ENCODE assay signal across 9 cellular contexts in the genomic region with DNA sequence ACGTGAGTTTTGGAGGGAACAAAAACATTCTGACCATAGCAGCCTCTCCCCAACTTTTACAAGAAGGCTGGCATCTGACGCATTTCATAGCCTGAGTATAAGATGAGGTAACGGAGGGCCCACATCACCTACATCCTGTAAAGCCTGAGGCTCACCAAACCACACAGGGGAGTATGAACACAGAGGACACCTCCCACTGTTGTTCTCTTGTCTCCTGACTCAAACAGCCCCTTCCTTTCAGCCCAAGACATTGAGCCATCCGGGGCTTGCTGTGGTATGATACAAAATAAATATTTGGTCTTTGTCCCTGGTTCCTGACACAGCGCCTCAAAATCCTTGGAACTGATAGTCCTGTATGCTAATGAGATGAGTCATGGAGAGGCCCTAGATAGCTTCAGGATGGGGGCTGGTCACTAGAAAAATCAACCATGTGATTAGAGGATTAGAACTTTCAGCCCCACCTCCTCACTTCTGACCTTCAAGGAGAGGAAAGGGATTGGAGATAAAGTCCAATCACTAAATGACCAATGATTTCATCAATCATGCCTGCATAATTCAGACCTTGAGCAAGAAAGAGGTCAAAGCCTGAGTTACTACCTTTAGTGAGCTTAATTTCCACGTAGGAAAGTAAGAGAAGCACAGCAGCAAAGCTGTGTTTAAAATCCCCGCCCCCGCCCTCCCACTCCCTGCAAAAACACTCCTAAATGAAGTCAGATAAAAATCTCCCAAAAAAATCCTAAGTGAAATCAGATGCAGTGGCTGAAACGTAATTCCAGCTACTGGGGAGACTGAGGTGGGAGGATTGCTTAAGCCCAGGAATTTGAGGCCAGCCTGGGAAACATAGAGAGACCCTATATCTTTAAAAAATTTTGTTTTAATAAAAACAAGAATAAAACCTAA.
DNase-seq lines count a peak whose midpoint lies in the region; ATAC-seq and TF ChIP-seq lines count a peak whose summit lies in the region.
"Had no signal": no experiment of that assay in that cellular context is flagged by ENCODE, and none has a peak within 500 bp of the region (broad histone marks: within the 10 kb centered on the region; RNA-seq: fewer than 3 reads in every experiment).

No MANE protein-coding gene starts in this region.

- peak overlapping the region; percentile 79 to 92 (median 89) for H3K27ac Mint-ChIP-seq in CD14-positive monocyte
- peak overlapping the region; percentile 89 for H3K27ac Mint-ChIP-seq in activated naive CD8-positive, alpha-beta T cell treated with anti-CD3 and anti-CD28 coated beads, Interleukin-2, amount 50 U/mL, for 24 hours

- DNase-seq in CD14-positive monocyte (ENCODE audit: low spot score) (no peak), NB4 (ENCODE audit: low read depth) (peak; percentile 87), iPS-NIHi11 (ENCODE audit: low spot score) (no peak), GM20000 (ENCODE audit: low spot score) (no peak)
- DNase-seq in activated naive CD8-positive, alpha-beta T cell treated with anti-CD3 and anti-CD28 coated beads, Interleukin-2, amount 50 U/mL, for 24 hours = peak; percentile 49

- peaks cover 0 to 4% (median 1%) of the 10 kb centered on the region in 7 donors for H3K9me3 Mint-ChIP-seq in CD14-positive monocyte
- no peaks in the 10 kb centered on the region for H3K9me3 Mint-ChIP-seq in activated naive CD8-positive, alpha-beta T cell treated with anti-CD3 and anti-CD28 coated beads, Interleukin-2, amount 50 U/mL, for 24 hours

- peaks cover 67% of the 10 kb centered on the region for H3K4me1 Mint-ChIP-seq in CD14-positive monocyte
- peaks cover 46% of the 10 kb centered on the region for H3K4me1 Mint-ChIP-seq in activated naive CD8-positive, alpha-beta T cell treated with anti-CD3 and anti-CD28 coated beads, Interleukin-2, amount 50 U/mL, for 24 hours

- H3K27me3 ChIP-seq in muscle layer of duodenum (ENCODE audit: low read depth, low read length) = no peaks in the 10 kb centered on the region

- peaks cover 0 to 5% of the 10 kb centered on the region in 2 donors for H3K4me1 ChIP-seq in muscle layer of duodenum (ENCODE audit: control insufficient read depth in 1 of 2, insufficient read depth in 2 of 2, low read length in 2 of 2)

- peak overlapping the region; percentile 25 for H3K27ac ChIP-seq in muscle layer of duodenum (ENCODE audit: low read length)

- ATAC-seq in activated naive CD8-positive, alpha-beta T cell treated with anti-CD3 and anti-CD28 coated beads, Interleukin-2, amount 50 U/mL, for 24 hours = peak; percentile 89
- ATAC-seq in GM19467 (IDR thresholded peaks at IDR 0.05; ENCODE audit: unreplicated experiment) = no peak
- ATAC-seq in HG03039 (IDR thresholded peaks at IDR 0.05; ENCODE audit: unreplicated experiment) = no peak

- H3K27me3 Mint-ChIP-seq in CD14-positive monocyte (ENCODE audit: low read depth in 3 of 3) = peaks cover 0 to 4% (median under 1%) of the 10 kb centered on the region in 3 donors
- H3K27me3 Mint-ChIP-seq in activated naive CD8-positive, alpha-beta T cell treated with anti-CD3 and anti-CD28 coated beads, Interleukin-2, amount 50 U/mL, for 24 hours = no peaks in the 10 kb centered on the region

- TF ChIP-seq CTCF in CD14-positive monocyte (IDR thresholded peaks at IDR 0.05) (no peak), NB4 (IDR thresholded peaks at IDR 0.05; ENCODE audit: low read depth, low read length) (no peak), GM20000 (IDR thresholded peaks at IDR 0.05; ENCODE audit: extremely low read depth, missing control alignments) (no peak)

- H3K9me3 ChIP-seq in muscle layer of duodenum (ENCODE audit: control insufficient read depth in 1 of 2, low read length in 2 of 2) = peaks cover 0 to 1% of the 10 kb centered on the region in 2 donors

- intact Hi-C loops in CD14-positive monocyte (cut with micrococcal nuclease) = loop anchor here (10.0 kb wide), 2 partner anchors 181 to 271 kb away; a partner anchor contains a TSS

- no peaks in the 10 kb centered on the region for H3K36me3 Mint-ChIP-seq in CD14-positive monocyte
- H3K36me3 Mint-ChIP-seq in activated naive CD8-positive, alpha-beta T cell treated with anti-CD3 and anti-CD28 coated beads, Interleukin-2, amount 50 U/mL, for 24 hours (ENCODE audit: low read depth) = no peaks in the 10 kb centered on the region

- H3K4me3 ChIP-seq in NB4 (ENCODE audit: low read depth, low read length) = no peak overlapping the region
- no peak overlapping the region for H3K4me3 ChIP-seq in muscle layer of duodenum (ENCODE audit: low read depth in 1 of 2, low read length in 2 of 2)
- H3K4me3 ChIP-seq: GM12878 had no signal

- no peaks in the 10 kb centered on the region for H3K36me3 ChIP-seq in muscle layer of duodenum (ENCODE audit: control insufficient read depth in 1 of 2, insufficient read depth in 2 of 2, low read length in 2 of 2)

- H3K4me3 Mint-ChIP-seq in CD14-positive monocyte = peak overlapping the region in 1 of 2 donors; percentile 69
- H3K4me3 Mint-ChIP-seq in activated naive CD8-positive, alpha-beta T cell treated with anti-CD3 and anti-CD28 coated beads, Interleukin-2, amount 50 U/mL, for 24 hours = peak overlapping the region; percentile 57

- TF ChIP-seq POLR2A in NB4 (IDR thresholded peaks at IDR 0.05; ENCODE audit: extremely low read depth, insufficient read length) = no peak

Comparison
In these comparisons a context has a peak if more than half of its experiments do, and no peak if none do; other contexts are left out.
1. DNase-seq: peak in NB4 (single experiment) and activated naive CD8-positive, alpha-beta T cell treated with anti-CD3 and anti-CD28 coated beads, Interleukin-2, amount 50 U/mL, for 24 hours (single experiment); none in CD14-positive monocyte (single experiment), iPS-NIHi11 (single experiment) and GM20000 (single experiment).